Comparison of ENCODE assay signal across 13 cellular contexts in genomic region chr5:151579146-151579545, GRCh38. TPM values are rescaled to one million over a fixed set of nuclear protein-coding genes. Genes with fewer than 3 reads are reported as not detected.
"Had no signal": no experiment of that assay in that cellular context is flagged by ENCODE, and none has a peak within 500 bp of the region (broad histone marks: within the 10 kb centered on the region; RNA-seq: fewer than 3 reads in every experiment).

No MANE protein-coding gene starts in this region.

RNA-seq across cellular contexts. Expression of gene FAT2, which starts 12.0 kb away (rescaled TPM):
- total RNA-seq: activated CD4-positive, alpha-beta memory T cell treated with anti-CD3 and anti-CD28 coated beads for 36 hours; activated CD4-positive, alpha-beta T cell treated with anti-CD3 and anti-CD28 coated beads, Interleukin-2, amount 10 ng/mL, durations not matched to agents 24 days and 14 days; activated CD8-positive, alpha-beta memory T cell treated with anti-CD3 and anti-CD28 coated beads for 36 hours; activated CD8-positive, alpha-beta T cell treated with anti-CD3 and anti-CD28 coated beads for 36 hours; activated naive CD4-positive, alpha-beta T cell treated with anti-CD3 and anti-CD28 coated beads for 36 hours; activated naive CD4-positive, alpha-beta T cell treated with anti-CD3 and anti-CD28 coated beads, Interleukin-2, amount 50 U/mL, for 72 hours; activated naive CD8-positive, alpha-beta T cell treated with anti-CD3 and anti-CD28 coated beads for 36 hours; activated T-cell treated with anti-CD3 and anti-CD28 coated beads, Interleukin-2, amount 50 U/mL, for 4 hours; activated T-cell treated with anti-CD3 and anti-CD28 coated beads, Interleukin-2, amount 50 U/mL, for 72 hours; activated T-helper 1 cell treated with anti-CD3 and anti-CD28 coated beads, Interleukin-12 subunit alpha, Interleukin-12 subunit beta, Interleukin-2, Interleukin-4 antibody, amounts not matched to agents 30 ng/mL and 10 ng/mL and 1 ng/mL, durations not matched to agents 14 hours and 24 hours and 36 hours; activated T-helper 17 cell treated with anti-CD3 and anti-CD28 coated beads, Interleukin-2, amount 50 U/mL, for 72 hours; body of pancreas had no signal
- polyA plus RNA-seq: aorta had no signal
